7 cellular contexts compared by ENCODE assay signal in the genomic region with DNA sequence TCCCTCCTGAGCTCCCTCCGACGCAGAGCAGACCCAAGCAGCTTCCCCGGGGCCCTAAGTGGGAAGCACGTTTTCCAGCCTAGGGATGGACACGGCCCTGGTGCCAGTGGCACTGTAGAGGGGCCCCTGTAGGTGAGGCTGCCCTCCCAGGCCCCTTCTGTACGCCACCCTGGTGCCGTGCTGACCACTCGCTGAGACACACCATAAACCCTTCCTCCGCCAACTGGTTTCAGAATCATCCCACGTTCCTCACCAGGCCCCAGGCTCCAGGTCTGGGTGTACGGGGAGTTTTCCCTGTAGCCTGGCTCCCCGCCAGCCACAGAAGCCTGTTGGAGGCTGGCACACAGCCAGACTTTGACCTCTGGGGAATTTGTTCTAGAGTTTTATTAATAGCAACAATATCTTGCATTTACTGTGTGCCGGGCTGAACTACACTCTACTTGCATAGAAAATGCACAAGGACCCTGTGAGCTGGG. TPM values are rescaled to one million over a fixed set of nuclear protein-coding genes. Genes with fewer than 3 reads are reported as not detected.
DNase-seq lines count a peak whose midpoint lies in the region; ATAC-seq, FAIRE-seq and TF ChIP-seq lines count a peak whose summit lies in the region.
"Had no signal": no experiment of that assay in that cellular context is flagged by ENCODE, and none has a peak within 500 bp of the region (broad histone marks: within the 10 kb centered on the region; RNA-seq: fewer than 3 reads in every experiment).

No MANE protein-coding gene starts in this region.

- peaks cover 12% of the 10 kb centered on the region for H3K4me1 Mint-ChIP-seq in CD14-positive monocyte

- DNase-seq in H54 (ENCODE audit: insufficient read length, low spot score): peak; percentile 95
- peak; percentile 63 for DNase-seq in SW480 (ENCODE audit: low spot score)
- peak; percentile 83 to 84 for DNase-seq in lung microvascular endothelial cell (ENCODE audit: low read depth in 2 of 2)
- DNase-seq in CD14-positive monocyte (ENCODE audit: low spot score): no peak

- H3K9me3 Mint-ChIP-seq in CD14-positive monocyte: peaks cover 0 to 6% (median 4%) of the 10 kb centered on the region in 7 donors

- intact Hi-C loops in CD14-positive monocyte (cut with micrococcal nuclease): no loop called here

- peaks cover 10 to 28% (median 26%) of the 10 kb centered on the region in 3 donors for H3K27me3 Mint-ChIP-seq in CD14-positive monocyte (ENCODE audit: low read depth in 3 of 3)

- no peak for ATAC-seq in GM21717 (IDR thresholded peaks at IDR 0.05; ENCODE audit: unreplicated experiment)
- ATAC-seq in GM19395 (IDR thresholded peaks at IDR 0.05; ENCODE audit: unreplicated experiment): no peak

- no peak for FAIRE-seq in H54 (lab: Jason Lieb, UNC)
- FAIRE-seq: TTC549 had no signal

- H3K27ac Mint-ChIP-seq in CD14-positive monocyte: no peak overlapping the region

- no peak overlapping the region for H3K4me3 Mint-ChIP-seq in CD14-positive monocyte

- no peak for TF ChIP-seq CTCF in CD14-positive monocyte (IDR thresholded peaks at IDR 0.05)

- peaks cover 0 to 5% of the 10 kb centered on the region in 2 donors for H3K36me3 Mint-ChIP-seq in CD14-positive monocyte

- no peak for TF ChIP-seq POLR2A in H54 (IDR thresholded peaks at IDR 0.05; ENCODE audit: low read depth, low read length)

RNA-seq across cellular contexts. Expression of a gene that starts 18.2 kb away (rescaled TPM):
- total RNA-seq in lung microvascular endothelial cell: not detected in 2 replicates
- not detected for polyA plus RNA-seq in CD14-positive monocyte

RNA-seq across cellular contexts. Expression of a gene that starts 26.7 kb away (rescaled TPM):
- 1,568 and 1,755 TPM in 2 replicates for total RNA-seq in lung microvascular endothelial cell
- 100 to 1,000 TPM; 660 to 828 TPM for polyA plus RNA-seq in CD14-positive monocyte

RNA-seq across cellular contexts. Expression of a gene that starts 26.9 kb away (rescaled TPM):
- 14.2 and 15.3 TPM in 2 replicates for total RNA-seq in lung microvascular endothelial cell
- 10 to 100 TPM; 16.0 to 20.7 TPM for polyA plus RNA-seq in CD14-positive monocyte

RNA-seq across cellular contexts. Expression of a gene that starts 58.1 kb away (rescaled TPM):
- total RNA-seq in lung microvascular endothelial cell: 1.3 and 2.2 TPM in 2 replicates
- polyA plus RNA-seq in CD14-positive monocyte: under 1 TPM in 1 of 2 donors, not detected in 1; 0.03 TPM
